9 cellular contexts compared by ENCODE assay signal in genomic region chr12:12716151-12716844, GRCh38. TPM values are rescaled to one million over a fixed set of nuclear protein-coding genes. Genes with fewer than 3 reads are reported as not detected.
DNase-seq lines count a peak whose midpoint lies in the region; ATAC-seq, FAIRE-seq and TF ChIP-seq lines count a peak whose summit lies in the region.
"Had no signal": no experiment of that assay in that cellular context is flagged by ENCODE, and none has a peak within 500 bp of the region (broad histone marks: within the 10 kb centered on the region; RNA-seq: fewer than 3 reads in every experiment).

No MANE protein-coding gene starts in this region.

- no peaks in the 10 kb centered on the region for H3K9me3 ChIP-seq in left lung

- DNase-seq in NCI-H2107 treated with DMSO at 0.1 percent for 48 hours (lab: John Stamatoyannopoulos, UW; ENCODE audit: unreplicated experiment) (peak; percentile 68), NCI-H2107 (lab: John Stamatoyannopoulos, UW) (no peak), NCI-H345 (lab: John Stamatoyannopoulos, UW) (peak; percentile 37), bronchial epithelial cell (ENCODE audit: low read depth) (peak; percentile 44), left lung (no peak), superior temporal gyrus (ENCODE audit: extremely low spot score) (peak; percentile 74), OCI-M1 (lab: John Stamatoyannopoulos, UW) (no peak)

- peaks cover 19 to 56% of the 10 kb centered on the region in 2 donors for H3K4me1 ChIP-seq in left lung

- TF ChIP-seq CTCF in bronchial epithelial cell (IDR thresholded peaks at IDR 0.05; ENCODE audit: insufficient read depth, low read length, severe bottlenecking) (no peak), left lung (IDR thresholded peaks at IDR 0.05) (no peak)

- no peak for FAIRE-seq in bronchial epithelial cell (lab: Jason Lieb, UNC)
- FAIRE-seq: endometrium had no signal

- ATAC-seq in left lung (no peak), GM21529 (IDR thresholded peaks at IDR 0.05; ENCODE audit: unreplicated experiment) (no peak)

- intact Hi-C loops in left lung (cut with DNase I): no loop called here

- H3K4me3 ChIP-seq in bronchial epithelial cell (ENCODE audit: low read depth, low read length): peak overlapping the region; percentile 70
- peak overlapping the region; percentile 56 to 90 for H3K4me3 ChIP-seq in left lung

- peak overlapping the region; percentile 99 to 100 for H3K27ac ChIP-seq in left lung

- H3K27me3 ChIP-seq in bronchial epithelial cell (ENCODE audit: control insufficient read depth, insufficient read depth, low read length) (no peaks in the 10 kb centered on the region), left lung (no peaks in the 10 kb centered on the region)

- H3K36me3 ChIP-seq in bronchial epithelial cell (ENCODE audit: control insufficient read depth, insufficient read depth, low read length) (peaks cover 3% of the 10 kb centered on the region), left lung (peaks cover 0 to 15% of the 10 kb centered on the region in 2 donors)

RNA-seq across cellular contexts. Expression of gene CDKN1B, which starts 0.9 kb away (rescaled TPM):
- total RNA-seq in bronchial epithelial cell (34.0 and 38.7 TPM in 2 replicates), left lung (10 to 100 TPM; 36.8 to 43.1 TPM)

RNA-seq across cellular contexts. Expression of gene GPR19, which starts 20.3 kb away (rescaled TPM):
- total RNA-seq in bronchial epithelial cell: 0.13 TPM in 1 of 2 replicates, not detected in the other
- total RNA-seq in left lung: under 1 TPM; 0.24 to 0.70 TPM

Comparison
In these comparisons a context has a peak if more than half of its experiments do, and no peak if none do; other contexts are left out.
1. DNase-seq: peak in NCI-H2107 treated with DMSO at 0.1 percent for 48 hours (single experiment), NCI-H345 (single experiment), bronchial epithelial cell (single experiment) and superior temporal gyrus (single experiment); none in NCI-H2107 (single experiment), left lung (0 of 2) and OCI-M1 (single experiment).